Comparison of ENCODE assay signal across 13 cellular contexts in genomic region chr19:43783636-43784035, GRCh38. TPM values are rescaled to one million over a fixed set of nuclear protein-coding genes. Genes with fewer than 3 reads are reported as not detected.
DNase-seq lines count a peak whose midpoint lies in the region; ATAC-seq, FAIRE-seq and TF ChIP-seq lines count a peak whose summit lies in the region.
"Had no signal": no experiment of that assay in that cellular context is flagged by ENCODE, and none has a peak within 500 bp of the region (broad histone marks: within the 10 kb centered on the region; RNA-seq: fewer than 3 reads in every experiment).

No MANE protein-coding gene starts in this region.

- no peak for FAIRE-seq in pancreas (lab: Jason Lieb, UNC)
- FAIRE-seq: RCC 7860 had no signal

- no peaks in the 10 kb centered on the region for H3K27me3 ChIP-seq in CD8-positive, alpha-beta memory T cell (ENCODE audit: insufficient read depth, low read length, poor library complexity, severe bottlenecking)
- no peaks in the 10 kb centered on the region for H3K27me3 ChIP-seq in naive thymus-derived CD4-positive, alpha-beta T cell (ENCODE audit: control insufficient read depth in 2 of 2, insufficient read depth in 2 of 2, low read length in 2 of 2)
- H3K27me3 ChIP-seq in dorsolateral prefrontal cortex (peaks cover 0 to 6% (median 0%) of the 10 kb centered on the region in 45 donors), pancreas (no peaks in the 10 kb centered on the region)
- H3K27me3 ChIP-seq: body of pancreas had no signal

- H3K4me3 ChIP-seq in CD8-positive, alpha-beta memory T cell (ENCODE audit: low read length) = peak overlapping the region; percentile 9
- H3K4me3 ChIP-seq in naive thymus-derived CD4-positive, alpha-beta T cell (ENCODE audit: low read length) = peak overlapping the region; percentile 10
- H3K4me3 ChIP-seq in dorsolateral prefrontal cortex = no peak overlapping the region
- no peak overlapping the region for H3K4me3 ChIP-seq in pancreas
- H3K4me3 ChIP-seq: body of pancreas, thoracic aorta had no signal

- peaks cover under 1 to 4% of the 10 kb centered on the region in 2 donors for H3K27me3 Mint-ChIP-seq in CD8-positive, alpha-beta memory T cell
- H3K27me3 Mint-ChIP-seq in HFFc6 (ENCODE audit: insufficient read depth) = no peaks in the 10 kb centered on the region
- peaks cover 0 to 1% (median under 1%) of the 10 kb centered on the region in 5 donors for H3K27me3 Mint-ChIP-seq in naive thymus-derived CD4-positive, alpha-beta T cell

- no peak for DNase-seq in CD8-positive, alpha-beta memory T cell
- DNase-seq in HFFc6 (no peak), dermis blood vessel endothelial cell (no peak), dorsolateral prefrontal cortex (no peak), pancreas (no peak), SHP77 treated with DMSO at 0.1 percent for 48 hours (lab: John Stamatoyannopoulos, UW) (no peak)
- DNase-seq in activated naive CD4-positive, alpha-beta T cell treated with anti-CD3 and anti-CD28 coated beads, Interleukin-2, amount 50 U/mL, for 72 hours (ENCODE audit: low spot score in 2 of 2) = no peak
- no peak for DNase-seq in naive thymus-derived CD4-positive, alpha-beta T cell
- DNase-seq: head of caudate nucleus had no signal

- H3K36me3 ChIP-seq in CD8-positive, alpha-beta memory T cell (ENCODE audit: insufficient read depth, low read length) = no peaks in the 10 kb centered on the region
- H3K36me3 ChIP-seq in naive thymus-derived CD4-positive, alpha-beta T cell (ENCODE audit: control insufficient read depth in 2 of 3, insufficient read depth in 3 of 3, low read length in 3 of 3) = no peaks in the 10 kb centered on the region
- H3K36me3 ChIP-seq in pancreas = no peaks in the 10 kb centered on the region
- H3K36me3 ChIP-seq: thoracic aorta had no signal

- peaks cover 48 to 60% (median 57%) of the 10 kb centered on the region in 3 donors for H3K4me1 Mint-ChIP-seq in CD8-positive, alpha-beta memory T cell
- peaks cover 50% of the 10 kb centered on the region for H3K4me1 Mint-ChIP-seq in HFFc6 (ENCODE audit: low read depth)
- peaks cover 35 to 64% (median 54%) of the 10 kb centered on the region in 7 donors for H3K4me1 Mint-ChIP-seq in naive thymus-derived CD4-positive, alpha-beta T cell

- no peaks in the 10 kb centered on the region for H3K9me3 ChIP-seq in CD8-positive, alpha-beta memory T cell (ENCODE audit: low read length)
- no peaks in the 10 kb centered on the region for H3K9me3 ChIP-seq in naive thymus-derived CD4-positive, alpha-beta T cell (ENCODE audit: control insufficient read depth in 2 of 3, low read length in 3 of 3)
- H3K9me3 ChIP-seq in pancreas = no peaks in the 10 kb centered on the region
- H3K9me3 ChIP-seq: body of pancreas, thoracic aorta had no signal

- no peaks in the 10 kb centered on the region for H3K36me3 Mint-ChIP-seq in CD8-positive, alpha-beta memory T cell
- H3K36me3 Mint-ChIP-seq in HFFc6 (ENCODE audit: low read depth) = no peaks in the 10 kb centered on the region
- H3K36me3 Mint-ChIP-seq in activated naive CD4-positive, alpha-beta T cell treated with anti-CD3 and anti-CD28 coated beads, Interleukin-2, amount 50 U/mL, for 72 hours = peaks cover 14 to 20% of the 10 kb centered on the region in 2 donors
- peaks cover 0 to 4% (median 0%) of the 10 kb centered on the region in 5 donors for H3K36me3 Mint-ChIP-seq in naive thymus-derived CD4-positive, alpha-beta T cell

- CTCF ChIA-PET in CD8-positive, alpha-beta memory T cell (lab: Charles Lee) = interaction anchor here (2.1 kb wide), 1 partner anchor 18 kb away, joined by 10 read pairs; no protein-coding TSS in a partner anchor
- CTCF ChIA-PET in naive thymus-derived CD4-positive, alpha-beta T cell (lab: Charles Lee) = interaction anchor here (1.0 to 2.5 kb wide), 2 partner anchors 38 to 42 kb away, joined by 4 to 34 read pairs; no protein-coding TSS in a partner anchor

- no peak for TF ChIP-seq CTCF in HFFc6 (IDR thresholded peaks at IDR 0.05)
- TF ChIP-seq CTCF in dorsolateral prefrontal cortex (IDR thresholded peaks at IDR 0.05 in 54 of 56, conservative IDR thresholded peaks at IDR 0.05 in 2 of 56; ENCODE audit: low read depth in 1 of 56, partially characterized antibody in 56 of 56) = no peak
- no peak for TF ChIP-seq CTCF in pancreas (IDR thresholded peaks at IDR 0.05)

- POLR2A ChIA-PET in CD8-positive, alpha-beta memory T cell (lab: Charles Lee) = no interaction called here
- POLR2A ChIA-PET in naive thymus-derived CD4-positive, alpha-beta T cell (lab: Charles Lee) = interaction anchor here (2.3 kb wide), 1 partner anchor 18 kb away, joined by 16 read pairs; no protein-coding TSS in a partner anchor

- ATAC-seq in activated naive CD4-positive, alpha-beta T cell treated with anti-CD3 and anti-CD28 coated beads, Interleukin-2, amount 50 U/mL, for 72 hours = no peak
- no peak for ATAC-seq in naive thymus-derived CD4-positive, alpha-beta T cell
- no peak for ATAC-seq in pancreas
- ATAC-seq: body of pancreas had no signal

- H3K9me3 Mint-ChIP-seq in CD8-positive, alpha-beta memory T cell = no peaks in the 10 kb centered on the region
- H3K9me3 Mint-ChIP-seq in HFFc6 = no peaks in the 10 kb centered on the region
- H3K9me3 Mint-ChIP-seq in activated naive CD4-positive, alpha-beta T cell treated with anti-CD3 and anti-CD28 coated beads, Interleukin-2, amount 50 U/mL, for 72 hours = peaks cover 0 to 5% of the 10 kb centered on the region in 2 donors
- no peaks in the 10 kb centered on the region for H3K9me3 Mint-ChIP-seq in naive thymus-derived CD4-positive, alpha-beta T cell
- H3K9me3 Mint-ChIP-seq: neural crest cell had no signal

- peak overlapping the region in 5 of 7 donors; percentile 23 to 93 (median 67) for H3K4me3 Mint-ChIP-seq in CD8-positive, alpha-beta memory T cell
- no peak overlapping the region for H3K4me3 Mint-ChIP-seq in HFFc6
- peak overlapping the region; percentile 9 to 86 (median 75) for H3K4me3 Mint-ChIP-seq in naive thymus-derived CD4-positive, alpha-beta T cell
- H3K4me3 Mint-ChIP-seq: neural crest cell had no signal

- H3K4me1 ChIP-seq in CD8-positive, alpha-beta memory T cell (ENCODE audit: insufficient read depth, low read length) = peaks cover 46% of the 10 kb centered on the region
- peaks cover 27 to 36% of the 10 kb centered on the region in 2 donors for H3K4me1 ChIP-seq in naive thymus-derived CD4-positive, alpha-beta T cell (ENCODE audit: control insufficient read depth in 2 of 2, insufficient read depth in 2 of 2, low read length in 2 of 2)
- no peaks in the 10 kb centered on the region for H3K4me1 ChIP-seq in pancreas
- H3K4me1 ChIP-seq: body of pancreas had no signal

- H3K27ac Mint-ChIP-seq in CD8-positive, alpha-beta memory T cell = peak overlapping the region; percentile 43 to 95 (median 78)
- peak overlapping the region; percentile 2; the same call in 1 of the 2 replicates for H3K27ac Mint-ChIP-seq in HFFc6
- peak overlapping the region; percentile 75 to 94 for H3K27ac Mint-ChIP-seq in activated naive CD4-positive, alpha-beta T cell treated with anti-CD3 and anti-CD28 coated beads, Interleukin-2, amount 50 U/mL, for 72 hours
- H3K27ac Mint-ChIP-seq in naive thymus-derived CD4-positive, alpha-beta T cell = peak overlapping the region; percentile 91 to 98 (median 95)

- WGBS in pancreas, 2 donors = 60 to 76% methylated on average over 8 of the region's 8 CpGs

- intact Hi-C loops in naive thymus-derived CD4-positive, alpha-beta T cell (cut with micrococcal nuclease) = loop anchor here (1.0 to 10.0 kb wide), 8 partner anchors 25 to 969 kb away; partner anchors contain the start of genes ETHE1 (in 1 of the 2), IRGQ (in 1 of the 2), SMG9 (in 1 of the 2) and ZNF576 (in 1 of the 2)
- intact Hi-C loops in dorsolateral prefrontal cortex (cut with DNase I) = loop anchor here (2.0 to 5.0 kb wide), 2 partner anchors 36 to 39 kb away; no protein-coding TSS in a partner anchor
- intact Hi-C loops in pancreas (cut with DNase I) = loop anchor here in 2 of 3 donors (5.0 kb wide), 2 partner anchors 36 to 41 kb away; no protein-coding TSS in a partner anchor

- H3K27ac ChIP-seq in CD8-positive, alpha-beta memory T cell (ENCODE audit: low read depth, low read length) = peak overlapping the region; percentile 54
- H3K27ac ChIP-seq in naive thymus-derived CD4-positive, alpha-beta T cell (ENCODE audit: low read depth, low read length) = peak overlapping the region; percentile 72
- H3K27ac ChIP-seq in dorsolateral prefrontal cortex (no peak overlapping the region), pancreas (no peak overlapping the region)
- H3K27ac ChIP-seq: body of pancreas, thoracic aorta had no signal

RNA-seq across cellular contexts. Expression of gene KCNN4, which starts 2.9 kb away (rescaled TPM):
- 10 to 100 TPM; 93.8 to 97.6 TPM for total RNA-seq in CD8-positive, alpha-beta memory T cell
- 8.3 TPM for polyA plus RNA-seq in CD8-positive, alpha-beta memory T cell
- total RNA-seq in HFFc6 (2021; fragmentation: NEBNext Ultra II Directional; extraction: Animal tissue kit (Norgen Biotek cat#: 25700)) = 1 to 10 TPM in 2 of 6 experiments, under 1 TPM in 4; 0.53 to 3.1 (median 0.81) TPM
- 100 to 1,000 TPM; 110 to 145 TPM for total RNA-seq in activated naive CD4-positive, alpha-beta T cell treated with anti-CD3 and anti-CD28 coated beads, Interleukin-2, amount 50 U/mL, for 72 hours
- 10 to 100 TPM; 12.8 to 53.4 (median 18.8) TPM for total RNA-seq in naive thymus-derived CD4-positive, alpha-beta T cell
- polyA plus RNA-seq in naive thymus-derived CD4-positive, alpha-beta T cell = 10 to 100 TPM in 1 of 2 donors, 1 to 10 TPM in 1; 8.1 to 16.0 TPM
- 0.09 and 0.51 TPM in 2 replicates for total RNA-seq in dermis blood vessel endothelial cell
- 1 to 10 TPM in 109 of 120 experiments, under 1 TPM in 9, not detected in 2; 0.42 to 5.9 (median 2.5) TPM for total RNA-seq in dorsolateral prefrontal cortex
- total RNA-seq in pancreas = 1 to 10 TPM in 3 of 6 donors, under 1 TPM in 3; 0.43 to 2.6 (median 0.82) TPM
- 1 to 10 TPM; 1.3 to 1.5 TPM for polyA plus RNA-seq in pancreas

RNA-seq across cellular contexts. Expression of gene LYPD5, which starts 18.6 kb away (rescaled TPM):
- under 1 TPM; 0.68 to 0.80 TPM for total RNA-seq in CD8-positive, alpha-beta memory T cell
- polyA plus RNA-seq in CD8-positive, alpha-beta memory T cell = not detected
- total RNA-seq in HFFc6 (2021; fragmentation: NEBNext Ultra II Directional; extraction: Animal tissue kit (Norgen Biotek cat#: 25700)) = under 1 TPM in 5 of 6 experiments, not detected in 1; 0.11 to 0.81 (median 0.34) TPM
- total RNA-seq in activated naive CD4-positive, alpha-beta T cell treated with anti-CD3 and anti-CD28 coated beads, Interleukin-2, amount 50 U/mL, for 72 hours = 1 to 10 TPM in 1 of 2 donors, under 1 TPM in 1; 0.97 to 3.8 TPM
- total RNA-seq in naive thymus-derived CD4-positive, alpha-beta T cell = under 1 TPM in 4 of 5 experiments, not detected in 1; 0.19 to 0.89 (median 0.61) TPM
- polyA plus RNA-seq in naive thymus-derived CD4-positive, alpha-beta T cell = under 1 TPM; 0.28 to 0.34 TPM
- 0.09 and 0.17 TPM in 2 replicates for total RNA-seq in dermis blood vessel endothelial cell
- 10 to 100 TPM in 119 of 120 experiments, 1 to 10 TPM in 1; 8.4 to 38.1 (median 23.9) TPM for total RNA-seq in dorsolateral prefrontal cortex
- 1 to 10 TPM in 1 of 6 donors, under 1 TPM in 5; 0.09 to 1.2 (median 0.24) TPM for total RNA-seq in pancreas
- under 1 TPM; 0.42 to 0.49 TPM for polyA plus RNA-seq in pancreas
- total RNA-seq: body of pancreas, neural crest cell had no signal

RNA-seq across cellular contexts. Expression of gene SMG9, which starts 28.9 kb away (rescaled TPM):
- 10 to 100 TPM; 85.8 to 91.3 TPM for total RNA-seq in CD8-positive, alpha-beta memory T cell
- polyA plus RNA-seq in CD8-positive, alpha-beta memory T cell = 11.0 TPM
- 10 to 100 TPM; 29.8 to 39.4 (median 32.0) TPM for total RNA-seq in HFFc6 (2021; fragmentation: NEBNext Ultra II Directional; extraction: Animal tissue kit (Norgen Biotek cat#: 25700))
- 100 to 1,000 TPM in 1 of 2 donors, 10 to 100 TPM in 1; 62.8 to 145 TPM for total RNA-seq in activated naive CD4-positive, alpha-beta T cell treated with anti-CD3 and anti-CD28 coated beads, Interleukin-2, amount 50 U/mL, for 72 hours
- total RNA-seq in naive thymus-derived CD4-positive, alpha-beta T cell = 10 to 100 TPM; 48.5 to 75.9 (median 53.9) TPM
- 1 to 10 TPM; 7.9 to 9.8 TPM for polyA plus RNA-seq in naive thymus-derived CD4-positive, alpha-beta T cell
- total RNA-seq in dermis blood vessel endothelial cell (8.8 and 9.0 TPM in 2 replicates), dorsolateral prefrontal cortex (100 to 1,000 TPM in 11 of 120 experiments, 10 to 100 TPM in 109; 48.9 to 130 (median 77.0) TPM), pancreas (10 to 100 TPM in 3 of 6 donors, 1 to 10 TPM in 3; 6.6 to 20.1 (median 10.5) TPM)
- 10 to 100 TPM; 22.3 to 23.0 TPM for polyA plus RNA-seq in pancreas

RNA-seq across cellular contexts. Expression of gene ZNF283, which starts 43.5 kb away (rescaled TPM):
- total RNA-seq in CD8-positive, alpha-beta memory T cell = 1 to 10 TPM; 5.8 to 6.3 TPM
- polyA plus RNA-seq in CD8-positive, alpha-beta memory T cell = 2.7 TPM
- 1 to 10 TPM; 5.7 to 9.0 (median 7.9) TPM for total RNA-seq in HFFc6 (2021; fragmentation: NEBNext Ultra II Directional; extraction: Animal tissue kit (Norgen Biotek cat#: 25700))
- 10 to 100 TPM in 1 of 2 donors, 1 to 10 TPM in 1; 7.7 to 12.0 TPM for total RNA-seq in activated naive CD4-positive, alpha-beta T cell treated with anti-CD3 and anti-CD28 coated beads, Interleukin-2, amount 50 U/mL, for 72 hours
- total RNA-seq in naive thymus-derived CD4-positive, alpha-beta T cell = 10 to 100 TPM in 2 of 5 experiments, 1 to 10 TPM in 3; 4.3 to 24.4 (median 7.7) TPM
- 1 to 10 TPM; 2.2 to 3.7 TPM for polyA plus RNA-seq in naive thymus-derived CD4-positive, alpha-beta T cell
- total RNA-seq in dermis blood vessel endothelial cell (10.9 and 11.1 TPM in 2 replicates), dorsolateral prefrontal cortex (10 to 100 TPM; 17.2 to 43.0 (median 24.6) TPM), pancreas (1 to 10 TPM; 3.0 to 7.7 (median 3.9) TPM)
- polyA plus RNA-seq in pancreas = 1 to 10 TPM; 1.9 to 2.0 TPM

Comparison
In these comparisons a context has a peak if more than half of its experiments do, and no peak if none do; other contexts are left out.
1. H3K27ac ChIP-seq: peak in CD8-positive, alpha-beta memory T cell (single experiment) and naive thymus-derived CD4-positive, alpha-beta T cell (single experiment); none in dorsolateral prefrontal cortex (0 of 59) and pancreas (0 of 4).
2. H3K4me3 ChIP-seq: peak in CD8-positive, alpha-beta memory T cell (single experiment) and naive thymus-derived CD4-positive, alpha-beta T cell (single experiment); none in dorsolateral prefrontal cortex (0 of 59) and pancreas (0 of 4).
3. H3K27ac Mint-ChIP-seq: peak in every context shown above with its lines; median percentile 95 in naive thymus-derived CD4-positive, alpha-beta T cell; 84 in activated naive CD4-positive, alpha-beta T cell treated with anti-CD3 and anti-CD28 coated beads, Interleukin-2, amount 50 U/mL, for 72 hours; 78 in CD8-positive, alpha-beta memory T cell; 2 in HFFc6.